In the genomic region with DNA sequence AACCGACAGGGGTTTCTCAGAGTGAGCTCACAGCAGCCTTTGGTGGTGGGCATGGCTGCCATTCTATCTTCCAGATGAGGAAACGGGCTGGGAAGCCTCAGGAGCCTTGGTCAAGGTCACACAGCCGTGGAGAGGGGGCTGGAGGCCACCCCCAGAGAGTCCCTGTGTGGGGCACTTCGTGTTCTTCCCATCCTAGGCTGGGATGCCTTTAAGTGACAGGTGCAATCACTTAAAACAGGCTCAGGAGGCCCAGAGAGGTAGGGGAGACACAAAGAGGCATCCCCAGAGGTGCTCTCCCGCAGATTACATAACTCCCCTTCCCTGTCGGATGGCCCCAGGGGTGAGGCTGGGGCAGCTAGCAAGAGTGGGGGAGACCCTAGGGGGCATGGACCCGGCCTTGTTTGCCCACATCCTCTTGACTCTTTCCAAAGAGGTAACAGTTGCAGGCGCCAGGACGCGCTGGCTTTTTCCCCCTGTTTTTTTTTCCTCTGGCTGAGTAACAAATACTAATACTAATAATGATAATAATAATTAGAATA, we compare ENCODE assay signal across 15 cellular contexts. TPM values are rescaled to one million over a fixed set of nuclear protein-coding genes. Genes with fewer than 3 reads are reported as not detected.
DNase-seq lines count a peak whose midpoint lies in the region; ATAC-seq and TF ChIP-seq lines count a peak whose summit lies in the region.
"Had no signal": no experiment of that assay in that cellular context is flagged by ENCODE, and none has a peak within 500 bp of the region (broad histone marks: within the 10 kb centered on the region; RNA-seq: fewer than 3 reads in every experiment).

No MANE protein-coding gene starts in this region.

- H3K4me2 ChIP-seq in KMS-11, result peak overlapping the region; percentile 82

- peaks cover 27% of the 10 kb centered on the region for H3K27me3 ChIP-seq in CD8-positive, alpha-beta T cell (ENCODE audit: insufficient read depth, low read length)
- H3K27me3 ChIP-seq in KMS-11 (ENCODE audit: insufficient read depth, low read depth), result peaks cover 21% of the 10 kb centered on the region; the same call in 1 of the 2 replicates

- H3K79me2 ChIP-seq in KMS-11 (ENCODE audit: insufficient read depth, low read depth), result no peaks in the 10 kb centered on the region

- H3K36me3 Mint-ChIP-seq in CD8-positive, alpha-beta T cell, result no peaks in the 10 kb centered on the region
- H3K36me3 Mint-ChIP-seq in endothelial cell (ENCODE audit: low read depth, unreplicated experiment) (peaks cover 2% of the 10 kb centered on the region), osteocyte (ENCODE audit: unreplicated experiment) (no peaks in the 10 kb centered on the region)
- H3K36me3 Mint-ChIP-seq: IgD-negative memory B cell; natural killer cell treated with Interleukin-12 subunit alpha and Interleukin-12 subunit beta and Interleukin-15 and Interleukin-18, amount 100 ng/mL, for 72 hours had no signal

- no peak overlapping the region for H3K27ac Mint-ChIP-seq in CD8-positive, alpha-beta T cell
- H3K27ac Mint-ChIP-seq in endothelial cell (ENCODE audit: unreplicated experiment) (no peak overlapping the region), osteocyte (ENCODE audit: unreplicated experiment) (no peak overlapping the region)
- H3K27ac Mint-ChIP-seq: activated CD4-positive, alpha-beta T cell treated with anti-CD3 and anti-CD28 coated beads, Interleukin-2, amount 10 ng/mL, durations not matched to agents 7 days and 5 days; activated naive CD4-positive, alpha-beta T cell treated with anti-CD3 and anti-CD28 coated beads for 36 hours; IgD-negative memory B cell; natural killer cell treated with Interleukin-12 subunit alpha and Interleukin-12 subunit beta and Interleukin-15 and Interleukin-18, amount 100 ng/mL, for 72 hours had no signal

- H3K9ac ChIP-seq in KMS-11, result no peak overlapping the region

- no peak overlapping the region for H3K4me3 ChIP-seq in CD8-positive, alpha-beta T cell (ENCODE audit: low read depth, low read length)
- H3K4me3 ChIP-seq in KMS-11 (IDR thresholded peaks at IDR 0.05; ENCODE audit: insufficient read depth, low read depth, low read length), result no peak overlapping the region

- TF ChIP-seq CTCF in CD8-positive, alpha-beta T cell (IDR thresholded peaks at IDR 0.05), result no peak
- TF ChIP-seq CTCF in KMS-11 (conservative IDR thresholded peaks at IDR 0.05; ENCODE audit: low read depth, low read length) (no peak), endothelial cell (IDR thresholded peaks at IDR 0.05; ENCODE audit: unreplicated experiment) (no peak), osteocyte (IDR thresholded peaks at IDR 0.05) (no peak)

- CTCF ChIA-PET in CD8-positive, alpha-beta T cell (lab: Charles Lee), result interaction anchor here (2.0 kb wide), 1 partner anchor 14 kb away, joined by 5 read pairs; no protein-coding TSS in a partner anchor

- peaks cover 18% of the 10 kb centered on the region for H3K4me1 ChIP-seq in CD8-positive, alpha-beta T cell (ENCODE audit: insufficient read depth, low read length)
- peaks cover 19% of the 10 kb centered on the region for H3K4me1 ChIP-seq in KMS-11 (ENCODE audit: low read depth, poor library complexity, severe bottlenecking)

- ATAC-seq in CD8-positive, alpha-beta T cell, result no peak
- ATAC-seq in HG02763 (IDR thresholded peaks at IDR 0.05; ENCODE audit: unreplicated experiment), result no peak
- ATAC-seq: esophagus mucosa had no signal

- H3K9me3 ChIP-seq in CD8-positive, alpha-beta T cell (ENCODE audit: low read length), result no peaks in the 10 kb centered on the region

- H3K9me3 Mint-ChIP-seq in CD8-positive, alpha-beta T cell, result no peaks in the 10 kb centered on the region
- H3K9me3 Mint-ChIP-seq in endothelial cell (ENCODE audit: unreplicated experiment) (no peaks in the 10 kb centered on the region), osteocyte (ENCODE audit: unreplicated experiment) (no peaks in the 10 kb centered on the region)
- H3K9me3 Mint-ChIP-seq: activated CD4-positive, alpha-beta T cell treated with anti-CD3 and anti-CD28 coated beads, Interleukin-2, amount 10 ng/mL, durations not matched to agents 7 days and 5 days; activated naive CD4-positive, alpha-beta T cell treated with anti-CD3 and anti-CD28 coated beads for 36 hours; natural killer cell treated with Interleukin-12 subunit alpha and Interleukin-12 subunit beta and Interleukin-15 and Interleukin-18, amount 100 ng/mL, for 72 hours had no signal

- no peaks in the 10 kb centered on the region for H3K36me3 ChIP-seq in CD8-positive, alpha-beta T cell (ENCODE audit: insufficient read depth, low read length)
- no peaks in the 10 kb centered on the region for H3K36me3 ChIP-seq in KMS-11 (ENCODE audit: insufficient read depth)

- no peak overlapping the region for H3K27ac ChIP-seq in CD8-positive, alpha-beta T cell (ENCODE audit: low read depth, low read length)
- H3K27ac ChIP-seq in KMS-11, result no peak overlapping the region

- H2AFZ ChIP-seq in KMS-11 (ENCODE audit: low read depth), result no peak overlapping the region

- peaks cover 23% of the 10 kb centered on the region for H3K4me1 Mint-ChIP-seq in CD8-positive, alpha-beta T cell (ENCODE audit: low read depth)
- H3K4me1 Mint-ChIP-seq in endothelial cell (ENCODE audit: unreplicated experiment), result peaks cover 7% of the 10 kb centered on the region
- peaks cover 38% of the 10 kb centered on the region for H3K4me1 Mint-ChIP-seq in osteocyte (ENCODE audit: unreplicated experiment)

- H3K27me3 Mint-ChIP-seq in CD8-positive, alpha-beta T cell (ENCODE audit: low read depth), result peaks cover 49% of the 10 kb centered on the region
- H3K27me3 Mint-ChIP-seq in endothelial cell (ENCODE audit: unreplicated experiment), result peaks cover 7% of the 10 kb centered on the region
- peaks cover 17% of the 10 kb centered on the region for H3K27me3 Mint-ChIP-seq in osteocyte (ENCODE audit: unreplicated experiment)

- H3K4me3 Mint-ChIP-seq in CD8-positive, alpha-beta T cell, result peak overlapping the region; percentile 26
- peak overlapping the region; percentile 64 for H3K4me3 Mint-ChIP-seq in endothelial cell (ENCODE audit: unreplicated experiment)
- H3K4me3 Mint-ChIP-seq in osteocyte (ENCODE audit: unreplicated experiment), result peak overlapping the region; percentile 54
- H3K4me3 Mint-ChIP-seq: activated CD4-positive, alpha-beta T cell treated with anti-CD3 and anti-CD28 coated beads, Interleukin-2, amount 10 ng/mL, durations not matched to agents 7 days and 5 days; activated naive CD4-positive, alpha-beta T cell treated with anti-CD3 and anti-CD28 coated beads for 36 hours had no signal

- POLR2A ChIA-PET in CD8-positive, alpha-beta T cell (lab: Charles Lee), result no interaction called here

- intact Hi-C loops in CD8-positive, alpha-beta T cell (cut with DNase I, micrococcal nuclease), result no loop called here

- no peak for DNase-seq in CD8-positive, alpha-beta T cell
- DNase-seq in endothelial cell (ENCODE audit: low spot score) (no peak), osteocyte (ENCODE audit: extremely low spot score, unreplicated experiment) (no peak), midbrain (lab: John Stamatoyannopoulos, UW) (no peak)
- DNase-seq in activated CD8-positive, alpha-beta memory T cell treated with anti-CD3 and anti-CD28 coated beads, Interleukin-2, amount 50 U/mL, for 48 hours, result no peak
- DNase-seq: activated naive CD4-positive, alpha-beta T cell treated with anti-CD3 and anti-CD28 coated beads for 36 hours; dermis blood vessel endothelial cell; NCI-H2081 treated with DMSO at 0.1 percent for 48 hours; NCI-H82 had no signal

- H4K20me1 ChIP-seq in KMS-11 (ENCODE audit: insufficient read depth), result no peaks in the 10 kb centered on the region

RNA-seq across cellular contexts. Expression of gene SHISAL1, which starts 17.5 kb away (rescaled TPM):
- total RNA-seq in CD8-positive, alpha-beta T cell, result not detected
- total RNA-seq in endothelial cell (ENCODE audit: unreplicated experiment) (6.5 TPM), osteocyte (5.0 and 6.1 TPM in 2 replicates)
- total RNA-seq: activated CD4-positive, alpha-beta T cell treated with anti-CD3 and anti-CD28 coated beads, Interleukin-2, amount 10 ng/mL, durations not matched to agents 7 days and 5 days; activated naive CD4-positive, alpha-beta T cell treated with anti-CD3 and anti-CD28 coated beads for 36 hours; dermis blood vessel endothelial cell; natural killer cell treated with Interleukin-12 subunit alpha and Interleukin-12 subunit beta and Interleukin-15 and Interleukin-18, amount 100 ng/mL, for 72 hours had no signal
